Comparison of ENCODE assay signal across 1 cellular context in genomic region chr16:84184775-84185174, GRCh38.
TF ChIP-seq lines count a peak whose summit lies in the region.

No MANE protein-coding gene starts in this region.

TF ChIP-seq in HepG2, 621 proteins besides CTCF, POLR2A, EP300 and RAD21:
- TF ChIP-seq BORCS8-MEF2B (CRISPR knock-in tag; IDR thresholded peaks at IDR 0.05) (no peak), NFIC (IDR thresholded peaks at IDR 0.05; ENCODE audit: low read length) (no peak), FOXJ3 (CRISPR knock-in tag; IDR thresholded peaks at IDR 0.05; ENCODE audit: borderline replicate concordance) (no peak), EED (CRISPR knock-in tag; IDR thresholded peaks at IDR 0.05) (no peak), ZBTB40 (IDR thresholded peaks at IDR 0.05) (no peak), ZBTB40 (CRISPR knock-in tag; IDR thresholded peaks at IDR 0.05) (no peak), DZIP1 (CRISPR knock-in tag; IDR thresholded peaks at IDR 0.05) (no peak), NR2F2 (IDR thresholded peaks at IDR 0.05; ENCODE audit: borderline replicate concordance, low read depth) (no peak), HDAC1 (CRISPR knock-in tag; IDR thresholded peaks at IDR 0.05) (no peak), ZNF329 (CRISPR knock-in tag; IDR thresholded peaks at IDR 0.05; ENCODE audit: low read depth) (no peak), MEIS1 (CRISPR knock-in tag; IDR thresholded peaks at IDR 0.05; ENCODE audit: borderline replicate concordance) (no peak), BHLHE40 (IDR thresholded peaks at IDR 0.05; ENCODE audit: low read length) (no peak), ZNF136 (CRISPR knock-in tag; IDR thresholded peaks at IDR 0.05; ENCODE audit: low read depth) (no peak), MAX (IDR thresholded peaks at IDR 0.05) (no peak), CBX1 (IDR thresholded peaks at IDR 0.05; ENCODE audit: low read depth) (no peak)
